In the genomic region with DNA sequence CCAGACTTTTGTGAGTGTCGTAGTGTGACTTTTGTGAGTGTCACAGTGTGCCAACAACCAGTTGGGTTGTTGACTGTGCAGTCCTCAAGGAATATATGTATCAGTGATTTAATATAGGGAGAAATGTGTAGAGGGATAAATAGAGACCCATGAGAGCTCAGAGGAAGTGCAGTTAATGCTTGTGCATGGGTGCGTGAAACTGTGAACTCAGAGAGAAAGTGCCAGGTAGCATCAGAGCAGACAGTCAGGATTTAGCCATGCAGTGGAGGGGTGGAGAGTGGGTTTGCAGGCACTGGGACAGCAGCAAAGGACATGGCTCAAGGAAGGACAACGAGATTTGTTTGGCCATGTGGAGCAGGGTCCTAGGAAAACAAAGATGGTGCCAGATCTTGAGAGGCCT, we compare ENCODE assay signal across 10 cellular contexts.
"Had no signal": no experiment of that assay in that cellular context is flagged by ENCODE, and none has a peak within 500 bp of the region (broad histone marks: within the 10 kb centered on the region; RNA-seq: fewer than 3 reads in every experiment).

No MANE protein-coding gene starts in this region.

- H3K36me3 ChIP-seq: breast epithelium, transverse colon, uterus had no signal

- DNase-seq: occipital lobe had no signal

- H3K9me3 ChIP-seq: breast epithelium, transverse colon, uterus had no signal

- H3K4me3 Mint-ChIP-seq: activated CD4-positive, alpha-beta memory T cell treated with anti-CD3 and anti-CD28 coated beads for 36 hours; activated naive CD8-positive, alpha-beta T cell treated with anti-CD3 and anti-CD28 coated beads for 36 hours; central memory CD8-positive, alpha-beta T cell; nephron progenitor cell; stimulated activated naive B cell treated with anti-CD40 and anti-IgM and Interleukin-4, amounts not matched to agents 10 μg/mL and 1 μg/mL and 100 μg/mL, for 72 hours had no signal

- H3K27ac ChIP-seq: breast epithelium, foreskin keratinocyte, transverse colon, uterus had no signal

- H3K4me1 ChIP-seq: breast epithelium, foreskin keratinocyte, uterus had no signal

- H3K4me3 ChIP-seq: breast epithelium, transverse colon, uterus had no signal

- H3K27ac Mint-ChIP-seq: activated CD4-positive, alpha-beta memory T cell treated with anti-CD3 and anti-CD28 coated beads for 36 hours; activated naive CD8-positive, alpha-beta T cell treated with anti-CD3 and anti-CD28 coated beads for 36 hours; nephron progenitor cell; stimulated activated naive B cell treated with anti-CD40 and anti-IgM and Interleukin-4, amounts not matched to agents 10 μg/mL and 1 μg/mL and 100 μg/mL, for 72 hours had no signal

- H3K9me3 Mint-ChIP-seq: activated CD4-positive, alpha-beta memory T cell treated with anti-CD3 and anti-CD28 coated beads for 36 hours; activated naive CD8-positive, alpha-beta T cell treated with anti-CD3 and anti-CD28 coated beads for 36 hours; central memory CD8-positive, alpha-beta T cell; nephron progenitor cell; stimulated activated naive B cell treated with anti-CD40 and anti-IgM and Interleukin-4, amounts not matched to agents 10 μg/mL and 1 μg/mL and 100 μg/mL, for 72 hours had no signal

- H3K36me3 Mint-ChIP-seq: activated CD4-positive, alpha-beta memory T cell treated with anti-CD3 and anti-CD28 coated beads for 36 hours; activated naive CD8-positive, alpha-beta T cell treated with anti-CD3 and anti-CD28 coated beads for 36 hours; stimulated activated naive B cell treated with anti-CD40 and anti-IgM and Interleukin-4, amounts not matched to agents 10 μg/mL and 1 μg/mL and 100 μg/mL, for 72 hours had no signal

- H3K27me3 ChIP-seq: breast epithelium, foreskin keratinocyte, transverse colon, uterus had no signal

- H3K27me3 Mint-ChIP-seq: activated naive CD8-positive, alpha-beta T cell treated with anti-CD3 and anti-CD28 coated beads for 36 hours; central memory CD8-positive, alpha-beta T cell; stimulated activated naive B cell treated with anti-CD40 and anti-IgM and Interleukin-4, amounts not matched to agents 10 μg/mL and 1 μg/mL and 100 μg/mL, for 72 hours had no signal
